1 cellular context compared by ENCODE assay signal in the genomic region with DNA sequence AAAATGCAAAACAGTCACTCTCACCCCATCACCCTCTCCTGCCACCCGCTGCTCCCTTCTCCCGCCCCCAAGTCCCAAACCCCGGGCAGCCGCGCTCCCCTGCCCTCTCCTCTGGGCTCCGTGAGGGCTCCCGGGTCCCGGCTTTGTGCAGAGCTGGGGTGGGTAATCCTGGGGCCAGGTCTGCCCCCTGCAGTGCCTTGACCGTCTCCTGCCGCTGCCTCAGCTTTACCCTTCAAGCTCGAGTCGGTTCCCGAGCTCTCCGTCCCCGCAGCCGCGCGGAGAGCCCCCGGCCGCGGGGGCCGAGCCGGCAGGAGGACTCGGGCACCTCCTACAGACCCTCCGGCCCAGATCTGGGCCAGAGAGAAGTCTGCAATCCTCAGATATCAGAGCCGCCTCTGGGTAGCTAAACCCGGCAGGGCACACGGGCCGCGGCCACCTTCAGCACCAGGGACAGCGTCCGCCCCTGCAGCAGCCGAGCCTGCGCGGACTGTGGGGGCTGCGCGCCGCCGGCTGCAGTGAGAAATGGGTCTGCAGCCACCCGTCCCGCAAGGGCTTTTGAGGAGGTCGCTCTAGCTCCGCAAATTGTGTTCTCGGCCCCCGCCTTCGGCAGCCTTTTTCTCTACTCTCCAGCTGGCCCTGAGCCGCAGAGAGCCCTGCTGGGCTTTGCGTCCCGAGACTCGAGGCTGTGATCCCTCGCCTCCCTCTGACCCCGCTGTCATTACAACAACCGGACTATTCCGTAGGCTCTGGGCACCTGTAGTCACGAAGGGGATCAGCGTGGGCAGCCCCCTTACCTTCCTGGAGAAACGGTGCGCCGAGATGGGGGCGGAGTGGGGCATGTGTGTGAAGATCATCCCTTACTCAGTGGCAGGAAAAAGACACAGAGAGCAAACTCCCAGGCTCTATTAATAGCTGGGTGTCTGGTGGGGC.
TF ChIP-seq lines count a peak whose summit lies in the region.

No MANE protein-coding gene starts in this region.

TF ChIP-seq in WTC11, 78 proteins besides CTCF, POLR2A, EP300 and RAD21 (continued from another document):
- TF ChIP-seq STAT6 (CRISPR knock-in tag; conservative IDR thresholded peaks at IDR 0.05; ENCODE audit: low read depth) (no peak), SMAD4 (CRISPR knock-in tag; IDR thresholded peaks at IDR 0.05) (peak; percentile 95), ZNF219 (CRISPR knock-in tag; IDR thresholded peaks at IDR 0.05; ENCODE audit: borderline replicate concordance) (peak; percentile 97), GTF2I (CRISPR knock-in tag; conservative IDR thresholded peaks at IDR 0.05) (no peak), ZNF671 (CRISPR knock-in tag; IDR thresholded peaks at IDR 0.05) (no peak), JUN (CRISPR knock-in tag; IDR thresholded peaks at IDR 0.05) (peak; percentile 97), FOXP1 (CRISPR knock-in tag; IDR thresholded peaks at IDR 0.05; ENCODE audit: borderline replicate concordance) (peak; percentile 95), TCF7 (CRISPR knock-in tag; IDR thresholded peaks at IDR 0.05; ENCODE audit: low read depth) (peak; percentile 85; the same call in 1 of the 2 replicates), TEAD4 (CRISPR knock-in tag; IDR thresholded peaks at IDR 0.05) (peak; percentile 96), USF2 (CRISPR knock-in tag; IDR thresholded peaks at IDR 0.05) (no peak), MLX (CRISPR knock-in tag; IDR thresholded peaks at IDR 0.05) (peak; percentile 93; the same call in 1 of the 2 replicates), MXD4 (CRISPR knock-in tag; IDR thresholded peaks at IDR 0.05; ENCODE audit: borderline replicate concordance) (no peak), ERG (CRISPR knock-in tag; IDR thresholded peaks at IDR 0.05) (no peak), NFATC4 (CRISPR knock-in tag; IDR thresholded peaks at IDR 0.05) (no peak), ZNF232 (CRISPR knock-in tag; IDR thresholded peaks at IDR 0.05) (peak; percentile 92), ARID4B (CRISPR knock-in tag; IDR thresholded peaks at IDR 0.05; ENCODE audit: borderline replicate concordance) (peak; percentile 99), ESRRA (CRISPR knock-in tag; IDR thresholded peaks at IDR 0.05; ENCODE audit: borderline replicate concordance) (peak; percentile 91; the same call in 1 of the 2 replicates), CBFB (CRISPR knock-in tag; IDR thresholded peaks at IDR 0.05; ENCODE audit: low read depth) (peak; percentile 69; the same call in 1 of the 2 replicates), GRHL2 (CRISPR knock-in tag; IDR thresholded peaks at IDR 0.05; ENCODE audit: insufficient replicate concordance, severe bottlenecking) (no peak), FOXK1 (CRISPR knock-in tag; IDR thresholded peaks at IDR 0.05) (peak; percentile 89)
- TF ChIP-seq, protein P1, sequence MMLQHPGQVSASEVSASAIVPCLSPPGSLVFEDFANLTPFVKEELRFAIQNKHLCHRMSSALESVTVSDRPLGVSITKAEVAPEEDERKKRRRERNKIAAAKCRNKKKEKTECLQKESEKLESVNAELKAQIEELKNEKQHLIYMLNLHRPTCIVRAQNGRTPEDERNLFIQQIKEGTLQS (CRISPR knock-in tag; conservative IDR thresholded peaks at IDR 0.05), result peak; percentile 46; the same call in 1 of the 2 replicates
- TF ChIP-seq, protein P2, sequence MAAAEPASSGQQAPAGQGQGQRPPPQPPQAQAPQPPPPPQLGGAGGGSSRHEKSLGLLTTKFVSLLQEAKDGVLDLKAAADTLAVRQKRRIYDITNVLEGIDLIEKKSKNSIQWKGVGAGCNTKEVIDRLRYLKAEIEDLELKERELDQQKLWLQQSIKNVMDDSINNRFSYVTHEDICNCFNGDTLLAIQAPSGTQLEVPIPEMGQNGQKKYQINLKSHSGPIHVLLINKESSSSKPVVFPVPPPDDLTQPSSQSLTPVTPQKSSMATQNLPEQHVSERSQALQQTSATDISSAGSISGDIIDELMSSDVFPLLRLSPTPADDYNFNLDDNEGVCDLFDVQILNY (CRISPR knock-in tag; IDR thresholded peaks at IDR 0.05), result peak; percentile 86; the same call in 1 of the 2 replicates
- TF ChIP-seq, protein P3, sequence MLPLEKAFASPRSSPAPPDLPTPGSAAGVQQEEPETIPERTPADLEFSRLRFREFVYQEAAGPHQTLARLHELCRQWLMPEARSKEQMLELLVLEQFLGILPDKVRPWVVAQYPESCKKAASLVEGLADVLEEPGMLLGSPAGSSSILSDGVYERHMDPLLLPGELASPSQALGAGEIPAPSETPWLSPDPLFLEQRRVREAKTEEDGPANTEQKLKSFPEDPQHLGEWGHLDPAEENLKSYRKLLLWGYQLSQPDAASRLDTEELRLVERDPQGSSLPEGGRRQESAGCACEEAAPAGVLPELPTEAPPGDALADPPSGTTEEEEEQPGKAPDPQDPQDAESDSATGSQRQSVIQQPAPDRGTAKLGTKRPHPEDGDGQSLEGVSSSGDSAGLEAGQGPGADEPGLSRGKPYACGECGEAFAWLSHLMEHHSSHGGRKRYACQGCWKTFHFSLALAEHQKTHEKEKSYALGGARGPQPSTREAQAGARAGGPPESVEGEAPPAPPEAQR (CRISPR knock-in tag; IDR thresholded peaks at IDR 0.05), result no peak
TF ChIP-seq in WTC11: peak in this region for 41.
